ENCODE assay signal across 1 cellular context in the genomic region with DNA sequence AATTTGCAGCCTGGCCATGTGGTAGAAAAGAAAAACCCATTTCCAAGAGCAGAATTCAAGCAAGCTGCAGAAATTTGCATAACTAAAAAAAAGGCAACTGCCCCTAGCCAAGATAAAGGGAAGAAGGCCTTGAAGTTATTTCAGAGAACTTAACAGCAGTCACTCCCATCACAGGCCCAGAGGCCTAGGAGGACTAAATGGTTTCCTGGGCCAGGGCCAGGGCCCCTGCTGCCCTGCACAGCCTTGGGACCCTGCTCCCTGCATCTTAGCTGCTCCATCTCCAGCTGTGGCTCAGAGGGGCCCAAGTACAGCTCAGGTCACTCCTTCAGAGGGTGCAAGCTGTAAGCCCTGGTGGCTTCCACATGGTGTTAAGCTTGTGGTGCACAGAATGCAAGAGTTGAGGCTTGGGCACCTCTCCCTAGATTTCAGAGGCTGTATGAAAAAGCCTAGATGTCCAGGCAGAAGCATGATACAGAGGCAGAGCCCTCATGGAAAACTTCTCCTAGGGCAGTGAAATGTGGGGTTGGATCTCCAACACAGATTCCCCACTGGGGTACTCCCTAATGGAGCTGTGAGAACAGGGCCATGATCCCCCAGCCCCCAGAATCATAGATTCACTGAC.
A peak's percentile ranks its signal among the peaks of the same experiment; 100 is the strongest.
TF ChIP-seq lines count a peak whose summit lies in the region.

No MANE protein-coding gene starts in this region.

TF ChIP-seq in K562, 482 proteins besides CTCF, POLR2A, EP300 and RAD21:
- TF ChIP-seq KLF10 (CRISPR knock-in tag; IDR thresholded peaks at IDR 0.05) (no peak), ZFP36 (IDR thresholded peaks at IDR 0.05; ENCODE audit: low read depth, low read length, partially characterized antibody) (peak; percentile 92), NFIC (IDR thresholded peaks at IDR 0.05) (0 out of 2 replicates have a peak, but pooled peaks have one; percentile 25)
- TF ChIP-seq, protein P1, sequence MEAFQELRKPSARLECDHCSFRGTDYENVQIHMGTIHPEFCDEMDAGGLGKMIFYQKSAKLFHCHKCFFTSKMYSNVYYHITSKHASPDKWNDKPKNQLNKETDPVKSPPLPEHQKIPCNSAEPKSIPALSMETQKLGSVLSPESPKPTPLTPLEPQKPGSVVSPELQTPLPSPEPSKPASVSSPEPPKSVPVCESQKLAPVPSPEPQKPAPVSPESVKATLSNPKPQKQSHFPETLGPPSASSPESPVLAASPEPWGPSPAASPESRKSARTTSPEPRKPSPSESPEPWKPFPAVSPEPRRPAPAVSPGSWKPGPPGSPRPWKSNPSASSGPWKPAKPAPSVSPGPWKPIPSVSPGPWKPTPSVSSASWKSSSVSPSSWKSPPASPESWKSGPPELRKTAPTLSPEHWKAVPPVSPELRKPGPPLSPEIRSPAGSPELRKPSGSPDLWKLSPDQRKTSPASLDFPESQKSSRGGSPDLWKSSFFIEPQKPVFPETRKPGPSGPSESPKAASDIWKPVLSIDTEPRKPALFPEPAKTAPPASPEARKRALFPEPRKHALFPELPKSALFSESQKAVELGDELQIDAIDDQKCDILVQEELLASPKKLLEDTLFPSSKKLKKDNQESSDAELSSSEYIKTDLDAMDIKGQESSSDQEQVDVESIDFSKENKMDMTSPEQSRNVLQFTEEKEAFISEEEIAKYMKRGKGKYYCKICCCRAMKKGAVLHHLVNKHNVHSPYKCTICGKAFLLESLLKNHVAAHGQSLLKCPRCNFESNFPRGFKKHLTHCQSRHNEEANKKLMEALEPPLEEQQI (IDR thresholded peaks at IDR 0.05) = no peak
- TF ChIP-seq, protein P2, sequence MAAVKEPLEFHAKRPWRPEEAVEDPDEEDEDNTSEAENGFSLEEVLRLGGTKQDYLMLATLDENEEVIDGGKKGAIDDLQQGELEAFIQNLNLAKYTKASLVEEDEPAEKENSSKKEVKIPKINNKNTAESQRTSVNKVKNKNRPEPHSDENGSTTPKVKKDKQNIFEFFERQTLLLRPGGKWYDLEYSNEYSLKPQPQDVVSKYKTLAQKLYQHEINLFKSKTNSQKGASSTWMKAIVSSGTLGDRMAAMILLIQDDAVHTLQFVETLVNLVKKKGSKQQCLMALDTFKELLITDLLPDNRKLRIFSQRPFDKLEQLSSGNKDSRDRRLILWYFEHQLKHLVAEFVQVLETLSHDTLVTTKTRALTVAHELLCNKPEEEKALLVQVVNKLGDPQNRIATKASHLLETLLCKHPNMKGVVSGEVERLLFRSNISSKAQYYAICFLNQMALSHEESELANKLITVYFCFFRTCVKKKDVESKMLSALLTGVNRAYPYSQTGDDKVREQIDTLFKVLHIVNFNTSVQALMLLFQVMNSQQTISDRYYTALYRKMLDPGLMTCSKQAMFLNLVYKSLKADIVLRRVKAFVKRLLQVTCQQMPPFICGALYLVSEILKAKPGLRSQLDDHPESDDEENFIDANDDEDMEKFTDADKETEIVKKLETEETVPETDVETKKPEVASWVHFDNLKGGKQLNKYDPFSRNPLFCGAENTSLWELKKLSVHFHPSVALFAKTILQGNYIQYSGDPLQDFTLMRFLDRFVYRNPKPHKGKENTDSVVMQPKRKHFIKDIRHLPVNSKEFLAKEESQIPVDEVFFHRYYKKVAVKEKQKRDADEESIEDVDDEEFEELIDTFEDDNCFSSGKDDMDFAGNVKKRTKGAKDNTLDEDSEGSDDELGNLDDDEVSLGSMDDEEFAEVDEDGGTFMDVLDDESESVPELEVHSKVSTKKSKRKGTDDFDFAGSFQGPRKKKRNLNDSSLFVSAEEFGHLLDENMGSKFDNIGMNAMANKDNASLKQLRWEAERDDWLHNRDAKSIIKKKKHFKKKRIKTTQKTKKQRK (IDR thresholded peaks at IDR 0.05; ENCODE audit: borderline replicate concordance, low read depth, low read length) = peak; percentile 69
